23 cellular contexts compared by ENCODE assay signal in genomic region chr6:33783781-33784520, GRCh38. TPM values are rescaled to one million over a fixed set of nuclear protein-coding genes. Genes with fewer than 3 reads are reported as not detected.
"Had no signal": no experiment of that assay in that cellular context is flagged by ENCODE, and none has a peak within 500 bp of the region (broad histone marks: within the 10 kb centered on the region; RNA-seq: fewer than 3 reads in every experiment).

No MANE protein-coding gene starts in this region.

- H3K4me3 Mint-ChIP-seq: dendritic cell treated with granulocyte-macrophage colony-stimulating factor and Interleukin-4, amounts not matched to agents 40 ng/mL and 50 ng/mL, for 4 days had no signal

- H3K9ac ChIP-seq: parathyroid adenoma had no signal

- H3K4me3 ChIP-seq: mucosa of descending colon, SJCRH30, smooth muscle cell, transverse colon, vagina had no signal

- H3K27me3 Mint-ChIP-seq: dendritic cell treated with granulocyte-macrophage colony-stimulating factor and Interleukin-4, amounts not matched to agents 40 ng/mL and 50 ng/mL, for 4 days; effector memory CD8-positive, alpha-beta T cell; naive B cell had no signal

- DNase-seq: activated CD4-positive, alpha-beta T cell treated with anti-CD3 and anti-CD28 coated beads for 1 hour; activated CD4-positive, alpha-beta T cell treated with anti-CD3 and anti-CD28 coated beads, Interleukin-2, amount 50 U/mL, for 4 hours; activated naive CD4-positive, alpha-beta T cell; aorta; cerebellar nuclear complex; effector memory CD8-positive, alpha-beta T cell; foreskin melanocyte; mesenchymal stem cell; naive B cell; SJCRH30; stimulated activated CD4-positive, alpha-beta T cell treated with anti-CD3 and anti-CD28 coated beads, Interleukin-4, amount 100 ng/mL, for 24 hours; stimulated activated naive CD4-positive, alpha-beta T cell; T-helper 2 cell; transverse colon had no signal

- H2AFZ ChIP-seq: parathyroid adenoma had no signal

- H3K27ac Mint-ChIP-seq: dendritic cell treated with granulocyte-macrophage colony-stimulating factor and Interleukin-4, amounts not matched to agents 40 ng/mL and 50 ng/mL, for 4 days had no signal

- ATAC-seq: effector memory CD8-positive, alpha-beta T cell; mucosa of descending colon; sciatic nerve had no signal

- H3K9me3 Mint-ChIP-seq: dendritic cell treated with granulocyte-macrophage colony-stimulating factor and Interleukin-4, amounts not matched to agents 40 ng/mL and 50 ng/mL, for 4 days; effector memory CD8-positive, alpha-beta T cell; naive B cell had no signal

- H3K27me3 ChIP-seq: SJCRH30, transverse colon, vagina had no signal

- H3K27ac ChIP-seq: parathyroid adenoma, SJCRH30, transverse colon, vagina had no signal

- H3K9me3 ChIP-seq: mucosa of descending colon, SJCRH30, transverse colon, vagina had no signal

- H3K4me2 ChIP-seq: smooth muscle cell had no signal

RNA-seq across cellular contexts. Expression of gene MLN, which starts 19.9 kb away (rescaled TPM):
- total RNA-seq: aorta, bronchial epithelial cell, epithelial cell of proximal tubule, lower leg skin, mucosa of descending colon, sciatic nerve, SJCRH30, smooth muscle cell, transverse colon, vagina had no signal
- polyA plus RNA-seq: smooth muscle cell had no signal
